ENCODE assay signal across 20 cellular contexts in genomic region chr12:132510746-132511477, GRCh38. TPM values are rescaled to one million over a fixed set of nuclear protein-coding genes. Genes with fewer than 3 reads are reported as not detected.
DNase-seq lines count a peak whose midpoint lies in the region; ATAC-seq, FAIRE-seq and TF ChIP-seq lines count a peak whose summit lies in the region.
"Had no signal": no experiment of that assay in that cellular context is flagged by ENCODE, and none has a peak within 500 bp of the region (broad histone marks: within the 10 kb centered on the region; RNA-seq: fewer than 3 reads in every experiment).

No MANE protein-coding gene starts in this region.

- peaks cover 15% of the 10 kb centered on the region for H3K4me1 Mint-ChIP-seq in CD4-positive, alpha-beta T cell (ENCODE audit: low read depth)

- TF ChIP-seq RAD21 in H1 (IDR thresholded peaks at IDR 0.05 in 1 of 2, conservative IDR thresholded peaks at IDR 0.05 in 1 of 2; ENCODE audit: low read depth in 2 of 2, low read length in 2 of 2): no peak

- CTCF ChIA-PET in CD4-positive, alpha-beta T cell (lab: Charles Lee): no interaction called here
- CTCF ChIA-PET in PC-3 (lab: Charles Lee) (no interaction called here), H1 (lab: Charles Lee; ENCODE audit: partially characterized antibody) (no interaction called here)

- H2AFZ ChIP-seq in PC-3 (ENCODE audit: low read length) (no peak overlapping the region), H1 (ENCODE audit: low read length) (no peak overlapping the region)
- H2AFZ ChIP-seq: GM23248 had no signal

- WGBS in H1 (ENCODE audit: extremely low coverage in 1 of 2, insufficient coverage in 1 of 2, insufficient read length in 1 of 2, insufficient replicate concordance in 2 of 2, low coverage in 1 of 2, low lambda C conversion rate in 2 of 2, missing lambda C conversion rate in 1 of 2), 2 experiments: 94% methylated on average over 15 of the region's 25 CpGs; no CpG with 5 or more reads in 1 of the 2 experiments
- 85 to 88% methylated on average over 16 to 22 of the region's 25 CpGs for WGBS in tibial nerve, 2 donors

- H3K4me1 ChIP-seq in PC-3 (ENCODE audit: insufficient read depth, low read length): no peaks in the 10 kb centered on the region
- peaks cover 0 to 18% (median 5%) of the 10 kb centered on the region in 4 experiments; a peak in 6 of 7 replicates for H3K4me1 ChIP-seq in H1 (replicated peaks in 1 of 4; ENCODE audit: control insufficient read depth in 3 of 4, insufficient read depth in 4 of 4, low read length in 3 of 4)
- peaks cover 0 to 76% (median 36%) of the 10 kb centered on the region in 4 donors for H3K4me1 ChIP-seq in tibial nerve

- no peak overlapping the region for H4K8ac ChIP-seq in H1 (ENCODE audit: extremely low read depth, insufficient read depth, low read length)

- no peak overlapping the region for H2BK5ac ChIP-seq in H1 (ENCODE audit: low read depth, low read length)

- H3K4ac ChIP-seq in H1 (replicated peaks; ENCODE audit: insufficient read length, low read depth, low read length): no peak overlapping the region

- TF ChIP-seq EP300 in H1 (IDR thresholded peaks at IDR 0.05; ENCODE audit: borderline replicate concordance in 1 of 2, low read depth in 2 of 2, low read length in 2 of 2) (no peak), tibial nerve (IDR thresholded peaks at IDR 0.05) (no peak)

- intact Hi-C loops in CD4-positive, alpha-beta T cell (cut with DNase I, micrococcal nuclease): no loop called here
- intact Hi-C loops in PC-3 (cut with micrococcal nuclease): no loop called here

- no peak overlapping the region for H3K23ac ChIP-seq in H1 (ENCODE audit: insufficient read length)

- peak overlapping the region; percentile 20 for H3K4me3 Mint-ChIP-seq in CD4-positive, alpha-beta T cell

- TF ChIP-seq POLR2A in H1 (IDR thresholded peaks at IDR 0.05; ENCODE audit: control extremely low read depth in 1 of 2, low read depth in 2 of 2, low read length in 2 of 2) (no peak), tibial nerve (IDR thresholded peaks at IDR 0.05) (no peak)

- H2BK15ac ChIP-seq in H1 (ENCODE audit: low read length): no peak overlapping the region

- H3K27me3 ChIP-seq in CD4-positive, alpha-beta T cell (ENCODE audit: control insufficient read depth, insufficient read depth, low read length): no peaks in the 10 kb centered on the region
- H3K27me3 ChIP-seq in PC-3 (ENCODE audit: low read length) (no peaks in the 10 kb centered on the region), H1 (replicated peaks in 1 of 4; ENCODE audit: control insufficient read depth in 3 of 4, extremely low read depth in 1 of 4, insufficient read depth in 3 of 4, low read length in 3 of 4) (peaks cover 0 to 5% (median 4%) of the 10 kb centered on the region in 4 experiments; a peak in 2 of 7 replicates), tibial nerve (no peaks in the 10 kb centered on the region)

- no peak overlapping the region for H3K56ac ChIP-seq in H1 (replicated peaks; ENCODE audit: insufficient read length, low read depth, low read length)

- H3K79me2 ChIP-seq in PC-3 (ENCODE audit: low read length): peaks cover 21% of the 10 kb centered on the region
- peaks cover 0 to 4% of the 10 kb centered on the region in 2 experiments; a peak in 1 of 4 replicates for H3K79me2 ChIP-seq in H1 (ENCODE audit: control insufficient read depth in 1 of 2, insufficient read depth in 2 of 2, low read length in 2 of 2)

- H4K20me1 ChIP-seq in PC-3 (ENCODE audit: low read length) (peaks cover 19% of the 10 kb centered on the region), H1 (replicated peaks in 1 of 2; ENCODE audit: control insufficient read depth in 1 of 2, insufficient read depth in 2 of 2, low read length in 2 of 2) (peaks cover 18 to 27% of the 10 kb centered on the region in 2 experiments)

- H3K36me3 ChIP-seq in PC-3 (ENCODE audit: low read depth, low read length): peaks cover 4% of the 10 kb centered on the region; the same call in 1 of the 2 replicates
- peaks cover 0 to 10% (median 0%) of the 10 kb centered on the region in 4 experiments; a peak in 1 of 8 replicates for H3K36me3 ChIP-seq in H1 (ENCODE audit: control insufficient read depth in 2 of 4, insufficient read depth in 4 of 4, low read length in 3 of 4)
- H3K36me3 ChIP-seq in tibial nerve: peaks cover 0 to 49% (median 0%) of the 10 kb centered on the region in 3 donors

- no peak overlapping the region for H4K5ac ChIP-seq in H1 (ENCODE audit: insufficient read length, low read depth, low read length)

- H3K9ac ChIP-seq in PC-3 (ENCODE audit: low read length) (no peak overlapping the region), H1 (replicated peaks in 1 of 4; ENCODE audit: extremely low read depth in 1 of 4, low read depth in 3 of 4, low read length in 3 of 4) (no peak overlapping the region)
- H3K9ac ChIP-seq: GM23248, SK-N-SH had no signal

- H2BK20ac ChIP-seq in H1 (ENCODE audit: low read length): no peak overlapping the region

- no peaks in the 10 kb centered on the region for H3K9me2 ChIP-seq in PC-3 (replicated peaks; ENCODE audit: low read length)
- H3K9me2 ChIP-seq: SK-N-SH had no signal

- ATAC-seq in CD4-positive, alpha-beta T cell (ENCODE audit: poor library complexity): no peak
- ATAC-seq in PC-3 (no peak), HG03159 (IDR thresholded peaks at IDR 0.05; ENCODE audit: unreplicated experiment) (no peak)

- H3K9me3 Mint-ChIP-seq in CD4-positive, alpha-beta T cell: no peaks in the 10 kb centered on the region

- H3K79me1 ChIP-seq in H1 (ENCODE audit: low read depth, low read length): peaks cover 15% of the 10 kb centered on the region

- H4K91ac ChIP-seq in H1 (replicated peaks; ENCODE audit: insufficient read length, low read length): no peak overlapping the region

- H3K27ac Mint-ChIP-seq in CD4-positive, alpha-beta T cell: no peak overlapping the region

- no peak for DNase-seq in CD4-positive, alpha-beta T cell
- no peak for DNase-seq in PC-3
- DNase-seq in H1 (ENCODE audit: low read depth in 1 of 2, low spot score in 2 of 2): no peak
- DNase-seq in tibial nerve (ENCODE audit: low spot score in 2 of 2): no peak
- DNase-seq in DMS79 treated with DMSO at 0.1 percent for 48 hours (lab: John Stamatoyannopoulos, UW): no peak
- no peak for DNase-seq in DMS114 treated with DMSO at 0.1 percent for 48 hours (lab: John Stamatoyannopoulos, UW; ENCODE audit: unreplicated experiment)
- DNase-seq: ACHN, GM23248, HCEC 1CT, KG1, NCI-H1092 treated with DMSO at 0.1 percent for 48 hours, NCI-H1436 treated with DMSO at 0.1 percent for 48 hours, NCI-H2029, NCI-H226, NCI-H510A treated with DMSO at 0.1 percent for 48 hours, NCI-H748 treated with DMSO at 0.1 percent for 48 hours, SHP77 treated with DMSO at 0.1 percent for 48 hours, SK-N-SH had no signal

- FAIRE-seq in H1 (lab: Jason Lieb, UNC): no peak
- FAIRE-seq: GM12891 had no signal

- H3K18ac ChIP-seq in H1 (ENCODE audit: extremely low read depth, low read length): no peak overlapping the region

- H3K36me3 Mint-ChIP-seq in CD4-positive, alpha-beta T cell (ENCODE audit: low read depth): peaks cover 38% of the 10 kb centered on the region

- no peak overlapping the region for H2BK120ac ChIP-seq in H1 (replicated peaks; ENCODE audit: low read depth, low read length)

- H3F3A ChIP-seq in PC-3 (ENCODE audit: low read length, unreplicated experiment): no peaks in the 10 kb centered on the region

- 0 out of 2 replicates have a peak overlapping the region, but pooled peaks have one; percentile 39 for H2BK12ac ChIP-seq in H1 (ENCODE audit: low read depth, low read length)

- no peaks in the 10 kb centered on the region for H3K23me2 ChIP-seq in H1 (ENCODE audit: low read depth, low read length)

- no peaks in the 10 kb centered on the region for H3K9me3 ChIP-seq in CD4-positive, alpha-beta T cell (ENCODE audit: control insufficient read depth, low read length)
- H3K9me3 ChIP-seq in PC-3 (ENCODE audit: low read length) (no peaks in the 10 kb centered on the region), H1 (ENCODE audit: insufficient read depth in 2 of 2, low read depth in 1 of 2, low read length in 1 of 2) (no peaks in the 10 kb centered on the region), tibial nerve (peaks cover 0 to 2% (median 0%) of the 10 kb centered on the region in 4 donors)
- H3K9me3 ChIP-seq: SK-N-SH had no signal

- H3K4me3 ChIP-seq in PC-3 (ENCODE audit: low read length) (no peak overlapping the region), H1 (ENCODE audit: extremely low read depth in 1 of 4, insufficient read depth in 2 of 4, low read depth in 3 of 4, low read length in 4 of 4) (no peak overlapping the region), tibial nerve (no peak overlapping the region)
- H3K4me3 ChIP-seq: GM23248 had no signal

- no peak for TF ChIP-seq CTCF in CD4-positive, alpha-beta T cell (IDR thresholded peaks at IDR 0.05)
- TF ChIP-seq CTCF in PC-3 (conservative IDR thresholded peaks at IDR 0.05; ENCODE audit: low read depth, low read length): no peak
- TF ChIP-seq CTCF in H1 (IDR thresholded peaks at IDR 0.05; ENCODE audit: control extremely low read depth in 1 of 3, insufficient read depth in 1 of 3, low read depth in 1 of 3, low read length in 3 of 3): no peak
- TF ChIP-seq CTCF in tibial nerve (IDR thresholded peaks at IDR 0.05): no peak

- BruUV-seq in PC-3 (replicated peaks; lab: Mats Ljungman, UMichigan): TSS peak; percentile 45

- POLR2A ChIA-PET in CD4-positive, alpha-beta T cell (lab: Charles Lee): no interaction called here
- POLR2A ChIA-PET in PC-3 (lab: Charles Lee; ENCODE audit: unreplicated experiment) (no interaction called here), H1 (lab: Charles Lee; ENCODE audit: partially characterized antibody) (no interaction called here)

- H3K27me3 Mint-ChIP-seq in CD4-positive, alpha-beta T cell: no peaks in the 10 kb centered on the region

- no peak overlapping the region for H3K14ac ChIP-seq in H1 (ENCODE audit: insufficient read length)

- no peak overlapping the region for H3K27ac ChIP-seq in CD4-positive, alpha-beta T cell (ENCODE audit: low read depth, low read length)
- H3K27ac ChIP-seq in PC-3 (ENCODE audit: low read length): no peak overlapping the region
- no peak overlapping the region for H3K27ac ChIP-seq in H1 (ENCODE audit: low read depth, low read length)
- H3K27ac ChIP-seq in tibial nerve: peak overlapping the region in 3 of 4 donors; percentile 42 to 85 (median 79)
- H3K27ac ChIP-seq: GM23248 had no signal

- H3K4me2 ChIP-seq in PC-3 (ENCODE audit: low read length) (no peak overlapping the region), H1 (ENCODE audit: insufficient read depth in 1 of 2, low read depth in 2 of 2, low read length in 2 of 2) (no peak overlapping the region)
- H3K4me2 ChIP-seq: SK-N-SH had no signal

- no peak overlapping the region for H2AK5ac ChIP-seq in H1 (ENCODE audit: low read depth, low read length)

RNA-seq across cellular contexts. Expression of gene FBRSL1, which starts 21.0 kb away (rescaled TPM):
- 10 to 100 TPM; 75.8 to 80.7 TPM for total RNA-seq in CD4-positive, alpha-beta T cell
- total RNA-seq in PC-3 (2014; rRNA removed) (45.3 and 62.3 TPM in 2 replicates), tibial nerve (10 to 100 TPM; 13.8 to 31.5 (median 16.1) TPM)
- 109 and 123 TPM in 2 replicates for total RNA-seq in H1 (2021; fragmentation: NEBNext Ultra II Directional; extraction: Animal tissue kit (Norgen Biotek cat#: 25700))
- polyA plus RNA-seq in H1 (2011; rRNA removed): 18.4 and 78.9 TPM in 2 replicates
- polyA plus RNA-seq in H1 (2011; cell fraction: cytosol; rRNA removed): 13.8 TPM
- polyA plus RNA-seq in H1 (2011; cell fraction: nucleus; rRNA removed): 51.7 TPM
- polyA plus RNA-seq in H1 (2012, experiment 1 of 2): 70.6 to 100 TPM (median 74.4 TPM) in 4 replicates
- polyA plus RNA-seq in H1 (2012, experiment 2 of 2): 111 TPM
- polyA plus RNA-seq in H1 (2013, experiment 1 of 2): 79.0 TPM
- polyA plus RNA-seq in H1 (2013, experiment 2 of 2): 73.0 TPM
- polyA minus RNA-seq in H1 (2011; rRNA and poly(A)+ RNA removed): 1.7 and 39.3 TPM in 2 replicates
- polyA minus RNA-seq in H1 (2011; cell fraction: cytosol; rRNA and poly(A)+ RNA removed): 52.3 TPM
- 28.5 TPM for polyA minus RNA-seq in H1 (2011; cell fraction: nucleus; rRNA and poly(A)+ RNA removed)

Comparison
In these comparisons a context has a peak if more than half of its experiments do, and no peak if none do; other contexts are left out.
1. H3K27ac ChIP-seq: peak in tibial nerve (3 of 4); none in CD4-positive, alpha-beta T cell (single experiment), PC-3 (single experiment) and H1 (single experiment).